9 cellular contexts compared by ENCODE assay signal in the genomic region with DNA sequence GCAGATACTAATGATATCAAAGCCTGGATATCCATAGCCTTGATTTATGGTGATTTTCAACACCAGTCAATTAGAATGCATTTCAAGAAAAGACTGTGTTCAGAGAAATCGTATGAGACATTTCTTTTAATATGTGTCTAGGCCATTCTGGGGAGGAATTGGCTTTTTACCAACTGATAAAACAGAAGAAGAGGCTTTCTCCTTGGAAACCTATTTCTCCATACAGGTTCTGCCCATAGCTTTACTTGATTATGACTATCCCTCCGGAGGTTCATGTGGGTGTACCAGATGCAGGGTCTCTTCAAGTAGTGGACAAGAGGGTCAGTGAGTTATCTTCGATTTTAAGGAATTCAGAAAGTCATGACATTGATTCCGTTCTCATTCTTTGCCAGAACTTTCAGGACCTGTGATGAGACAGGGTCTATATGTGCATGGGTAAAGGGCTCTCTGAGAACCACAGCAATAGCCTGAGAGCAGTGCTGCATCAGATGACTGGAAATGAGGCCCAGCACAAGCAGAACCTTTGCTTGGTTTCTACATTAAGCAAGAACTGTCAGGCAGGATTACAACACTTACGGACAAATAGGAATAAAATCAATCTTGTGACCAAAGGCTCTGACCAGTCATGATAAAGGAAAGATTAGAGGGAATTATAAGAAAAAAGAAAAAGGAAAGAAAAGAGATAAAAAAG.
A peak's percentile ranks its signal among the peaks of the same experiment; 100 is the strongest.
DNase-seq lines count a peak whose midpoint lies in the region; ATAC-seq, FAIRE-seq and TF ChIP-seq lines count a peak whose summit lies in the region.
"Had no signal": no experiment of that assay in that cellular context is flagged by ENCODE, and none has a peak within 500 bp of the region (broad histone marks: within the 10 kb centered on the region; RNA-seq: fewer than 3 reads in every experiment).

No MANE protein-coding gene starts in this region.

- peaks cover 25% of the 10 kb centered on the region for H3K27me3 ChIP-seq in foreskin keratinocyte
- H3K27me3 ChIP-seq in psoas muscle (ENCODE audit: insufficient read depth in 3 of 3, low read length in 2 of 3): no peaks in the 10 kb centered on the region

- no peak overlapping the region for H3K9ac ChIP-seq in SK-N-MC (ENCODE audit: insufficient read length)
- no peak overlapping the region for H3K9ac ChIP-seq in kidney (ENCODE audit: low read length in 2 of 2)

- H3K27ac ChIP-seq in SK-N-MC (peak overlapping the region; percentile 25), foreskin keratinocyte (peak overlapping the region; percentile 2), psoas muscle (peak overlapping the region; percentile 88), kidney (ENCODE audit: low read depth in 2 of 2, low read length in 2 of 2) (no peak overlapping the region)

- H3K4me3 ChIP-seq in SK-N-MC (no peak overlapping the region), psoas muscle (peak overlapping the region; percentile 41), kidney (ENCODE audit: low read length in 2 of 2) (no peak overlapping the region)

- 30 to 46% (median 34%) methylated on average over 5 of the region's 5 CpGs for WGBS in psoas muscle, 3 donors

- no peak for FAIRE-seq in kidney (lab: Jason Lieb, UNC)
- FAIRE-seq: keratinocyte had no signal

- ATAC-seq in foreskin keratinocyte (no peak), psoas muscle (peak; percentile 66 to 82 (median 80)), HG03378 (IDR thresholded peaks at IDR 0.05; ENCODE audit: unreplicated experiment) (no peak)

- intact Hi-C loops in psoas muscle (cut with DNase I) (loop anchor here (2.0 to 5.0 kb wide), 3 partner anchors 31 to 61 kb away; no protein-coding TSS in a partner anchor), kidney (cut with DNase I) (no loop called here)

- H3K9me3 ChIP-seq in SK-N-MC (ENCODE audit: low read depth, low read length) (no peaks in the 10 kb centered on the region), psoas muscle (no peaks in the 10 kb centered on the region), kidney (ENCODE audit: control insufficient read depth in 1 of 2, low read length in 2 of 2) (no peaks in the 10 kb centered on the region)

- H3K4me1 ChIP-seq in foreskin keratinocyte (peaks cover 25% of the 10 kb centered on the region), psoas muscle (peaks cover 73% of the 10 kb centered on the region), kidney (ENCODE audit: control insufficient read depth in 1 of 2, insufficient read depth in 1 of 2, low read depth in 1 of 2, low read length in 2 of 2) (peaks cover 6 to 8% of the 10 kb centered on the region in 2 donors)

- DNase-seq in CD1c-positive myeloid dendritic cell (ENCODE audit: extremely low spot score): peak; percentile 25
- DNase-seq in SK-N-MC (ENCODE audit: low read depth, low spot score): no peak
- no peak for DNase-seq in foreskin keratinocyte
- no peak for DNase-seq in psoas muscle
- DNase-seq in kidney: no peak
- no peak for DNase-seq in superior temporal gyrus (ENCODE audit: extremely low spot score)
- no peak for DNase-seq in foreskin melanocyte

- H3K36me3 ChIP-seq in SK-N-MC (ENCODE audit: insufficient read depth, low read length): no peaks in the 10 kb centered on the region
- H3K36me3 ChIP-seq in psoas muscle (ENCODE audit: insufficient read depth in 1 of 2, low read depth in 1 of 2): no peaks in the 10 kb centered on the region
- H3K36me3 ChIP-seq in kidney (ENCODE audit: control insufficient read depth in 1 of 2, insufficient read depth in 2 of 2, low read length in 2 of 2): no peaks in the 10 kb centered on the region

- TF ChIP-seq CTCF in foreskin keratinocyte (conservative IDR thresholded peaks at IDR 0.05) (no peak), psoas muscle (IDR thresholded peaks at IDR 0.05) (no peak), kidney (IDR thresholded peaks at IDR 0.05; ENCODE audit: borderline replicate concordance, extremely low read depth, insufficient read depth) (no peak)

Comparison
In these comparisons a context has a peak if more than half of its experiments do, and no peak if none do; other contexts are left out.
1. H3K27ac ChIP-seq: peak in SK-N-MC (single experiment), foreskin keratinocyte (single experiment) and psoas muscle (single experiment); none in kidney (0 of 2).
2. ATAC-seq: peak in psoas muscle (4 of 4); none in foreskin keratinocyte (single experiment) and HG03378 (single experiment).